ENCODE assay signal across 20 cellular contexts in the genomic region with DNA sequence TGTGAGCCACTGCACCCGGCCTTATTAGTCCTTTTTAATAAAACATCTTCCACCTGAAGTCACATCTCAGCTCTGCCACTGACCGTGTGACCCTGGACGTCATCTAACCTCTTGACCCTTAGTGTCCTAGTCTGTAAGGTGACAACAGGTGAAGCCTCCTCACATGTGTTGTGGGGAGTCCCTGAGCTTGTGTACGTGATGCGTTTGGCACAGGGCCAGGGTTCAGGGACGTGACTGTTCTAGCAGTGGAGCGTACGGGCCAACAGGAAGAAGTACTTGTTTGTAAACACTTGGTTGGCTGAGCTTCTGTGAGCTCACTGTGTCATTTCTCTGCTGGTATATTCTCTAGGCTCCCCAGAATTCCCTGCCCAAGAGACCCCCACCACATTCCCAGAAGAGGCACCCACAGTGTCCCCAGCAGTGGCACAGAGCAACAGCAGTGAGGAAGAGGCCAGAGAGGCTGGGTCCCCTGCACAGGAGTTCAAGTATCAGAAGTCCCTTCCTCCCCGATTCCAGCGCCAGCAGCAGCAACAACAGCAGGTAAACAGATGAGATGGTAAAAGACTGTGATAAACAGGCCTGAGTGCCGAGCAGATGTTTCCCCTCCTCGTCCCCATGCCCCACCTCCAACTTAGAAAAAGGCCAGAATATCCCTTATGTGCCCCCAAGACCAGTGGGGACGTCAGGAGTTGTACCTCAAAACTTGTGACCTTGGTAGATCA. TPM values are rescaled to one million over a fixed set of nuclear protein-coding genes. Genes with fewer than 3 reads are reported as not detected.
DNase-seq lines count a peak whose midpoint lies in the region; TF ChIP-seq lines count a peak whose summit lies in the region.
"Had no signal": no experiment of that assay in that cellular context is flagged by ENCODE, and none has a peak within 500 bp of the region (broad histone marks: within the 10 kb centered on the region; RNA-seq: fewer than 3 reads in every experiment).

No MANE protein-coding gene starts in this region.

- peaks cover 12% of the 10 kb centered on the region for H3K36me3 Mint-ChIP-seq in activated naive CD8-positive, alpha-beta T cell
- H3K36me3 Mint-ChIP-seq in activated naive CD8-positive, alpha-beta T cell treated with anti-CD3 and anti-CD28 coated beads for 36 hours: peaks cover 38% of the 10 kb centered on the region
- H3K36me3 Mint-ChIP-seq in glutamatergic neuron (ENCODE audit: unreplicated experiment): peaks cover 11% of the 10 kb centered on the region
- H3K36me3 Mint-ChIP-seq in T-helper 2 cell treated with Interferon-gamma antibody and Interleukin-4, amounts not matched to agents 5 μg/mL and 100 μg/mL, for 36 hours (ENCODE audit: low read depth): peaks cover 68% of the 10 kb centered on the region

- intact Hi-C loops in spleen (cut with DNase I; ENCODE audit: low total_unique reads): no loop called here

- no peaks in the 10 kb centered on the region for H3K27me3 Mint-ChIP-seq in activated naive CD8-positive, alpha-beta T cell
- H3K27me3 Mint-ChIP-seq in activated naive CD8-positive, alpha-beta T cell treated with anti-CD3 and anti-CD28 coated beads for 36 hours: no peaks in the 10 kb centered on the region
- peaks cover 5% of the 10 kb centered on the region for H3K27me3 Mint-ChIP-seq in glutamatergic neuron (ENCODE audit: unreplicated experiment)
- H3K27me3 Mint-ChIP-seq in T-helper 2 cell treated with Interferon-gamma antibody and Interleukin-4, amounts not matched to agents 5 μg/mL and 100 μg/mL, for 36 hours (ENCODE audit: low read depth): no peaks in the 10 kb centered on the region
- H3K27me3 Mint-ChIP-seq: activated CD8-positive, alpha-beta memory T cell treated with anti-CD3 and anti-CD28 coated beads, Interleukin-2, amount 10 ng/mL, durations not matched to agents 7 days and 5 days had no signal

- no peak for TF ChIP-seq POLR2A in spleen (IDR thresholded peaks at IDR 0.05)

- H3K27ac Mint-ChIP-seq in activated naive CD8-positive, alpha-beta T cell: peak overlapping the region; percentile 41
- H3K27ac Mint-ChIP-seq in activated naive CD8-positive, alpha-beta T cell treated with anti-CD3 and anti-CD28 coated beads for 36 hours: no peak overlapping the region
- peak overlapping the region; percentile 28 for H3K27ac Mint-ChIP-seq in glutamatergic neuron (ENCODE audit: unreplicated experiment)
- H3K27ac Mint-ChIP-seq in T-helper 2 cell treated with Interferon-gamma antibody and Interleukin-4, amounts not matched to agents 5 μg/mL and 100 μg/mL, for 36 hours: no peak overlapping the region
- H3K27ac Mint-ChIP-seq: activated CD8-positive, alpha-beta memory T cell treated with anti-CD3 and anti-CD28 coated beads, Interleukin-2, amount 10 ng/mL, durations not matched to agents 7 days and 5 days; T-helper 1 cell treated with Interleukin-12 subunit alpha and Interleukin-12 subunit beta and Interleukin-4 antibody, amounts not matched to agents 30 μg/mL and 1 μg/mL, for 36 hours had no signal

- no peaks in the 10 kb centered on the region for H3K27me3 ChIP-seq in spleen (replicated peaks in 1 of 7)
- H3K27me3 ChIP-seq: colonic mucosa, gastrocnemius medialis, left lung, ovary, SJCRH30, vagina had no signal

- no peak overlapping the region for H3K27ac ChIP-seq in spleen
- H3K27ac ChIP-seq: colonic mucosa, gastrocnemius medialis, left lung, ovary, SJCRH30, vagina had no signal

- H3K4me1 ChIP-seq in spleen: peaks cover 0 to 20% (median 10%) of the 10 kb centered on the region in 6 donors
- H3K4me1 ChIP-seq: colonic mucosa, left lung, SJCRH30, vagina had no signal

- H3K9me3 ChIP-seq in spleen: peaks cover 0 to 3% (median 0%) of the 10 kb centered on the region in 8 donors
- H3K9me3 ChIP-seq: colonic mucosa, gastrocnemius medialis, left lung, ovary, SJCRH30, vagina had no signal

- TF ChIP-seq CTCF in glutamatergic neuron (IDR thresholded peaks at IDR 0.05; ENCODE audit: partially characterized antibody, unreplicated experiment) (no peak), spleen (IDR thresholded peaks at IDR 0.05 in 8 of 11, conservative IDR thresholded peaks at IDR 0.05 in 3 of 11) (no peak)

- H3K4me1 Mint-ChIP-seq in activated naive CD8-positive, alpha-beta T cell (ENCODE audit: low read depth): peaks cover 1% of the 10 kb centered on the region
- no peaks in the 10 kb centered on the region for H3K4me1 Mint-ChIP-seq in activated naive CD8-positive, alpha-beta T cell treated with anti-CD3 and anti-CD28 coated beads for 36 hours
- peaks cover 17% of the 10 kb centered on the region for H3K4me1 Mint-ChIP-seq in glutamatergic neuron (ENCODE audit: low read depth, unreplicated experiment)
- H3K4me1 Mint-ChIP-seq in T-helper 2 cell treated with Interferon-gamma antibody and Interleukin-4, amounts not matched to agents 5 μg/mL and 100 μg/mL, for 36 hours (ENCODE audit: low read depth): no peaks in the 10 kb centered on the region
- H3K4me1 Mint-ChIP-seq: activated CD8-positive, alpha-beta memory T cell treated with anti-CD3 and anti-CD28 coated beads, Interleukin-2, amount 10 ng/mL, durations not matched to agents 7 days and 5 days had no signal

- no peak overlapping the region for H3K4me3 ChIP-seq in spleen
- H3K4me3 ChIP-seq: colonic mucosa, gastrocnemius medialis, left lung, ovary, SJCRH30, vagina had no signal

- H3K9me3 Mint-ChIP-seq in activated naive CD8-positive, alpha-beta T cell (ENCODE audit: low read depth): no peaks in the 10 kb centered on the region
- H3K9me3 Mint-ChIP-seq in activated naive CD8-positive, alpha-beta T cell treated with anti-CD3 and anti-CD28 coated beads for 36 hours: no peaks in the 10 kb centered on the region
- H3K9me3 Mint-ChIP-seq in glutamatergic neuron (ENCODE audit: unreplicated experiment): peaks cover 10% of the 10 kb centered on the region
- H3K9me3 Mint-ChIP-seq in T-helper 2 cell treated with Interferon-gamma antibody and Interleukin-4, amounts not matched to agents 5 μg/mL and 100 μg/mL, for 36 hours: no peaks in the 10 kb centered on the region
- H3K9me3 Mint-ChIP-seq: T-helper 1 cell treated with Interleukin-12 subunit alpha and Interleukin-12 subunit beta and Interleukin-4 antibody, amounts not matched to agents 30 μg/mL and 1 μg/mL, for 36 hours had no signal

- no peak overlapping the region for H3K4me3 Mint-ChIP-seq in activated naive CD8-positive, alpha-beta T cell
- H3K4me3 Mint-ChIP-seq in activated naive CD8-positive, alpha-beta T cell treated with anti-CD3 and anti-CD28 coated beads for 36 hours: no peak overlapping the region
- H3K4me3 Mint-ChIP-seq in glutamatergic neuron (ENCODE audit: unreplicated experiment): no peak overlapping the region
- H3K4me3 Mint-ChIP-seq in T-helper 2 cell treated with Interferon-gamma antibody and Interleukin-4, amounts not matched to agents 5 μg/mL and 100 μg/mL, for 36 hours: no peak overlapping the region
- H3K4me3 Mint-ChIP-seq: activated CD8-positive, alpha-beta memory T cell treated with anti-CD3 and anti-CD28 coated beads, Interleukin-2, amount 10 ng/mL, durations not matched to agents 7 days and 5 days; T-helper 1 cell treated with Interleukin-12 subunit alpha and Interleukin-12 subunit beta and Interleukin-4 antibody, amounts not matched to agents 30 μg/mL and 1 μg/mL, for 36 hours had no signal

- peaks cover 3 to 100% (median 91%) of the 10 kb centered on the region in 6 donors for H3K36me3 ChIP-seq in spleen
- H3K36me3 ChIP-seq: ovary had no signal

- no peak for DNase-seq in activated naive CD8-positive, alpha-beta T cell treated with anti-CD3 and anti-CD28 coated beads for 36 hours
- peak; percentile 35 for DNase-seq in NCI-H2029 treated with DMSO at 0.1 percent for 48 hours (lab: John Stamatoyannopoulos, UW)
- no peak for DNase-seq in glutamatergic neuron
- peak; percentile 50 for DNase-seq in spleen
- DNase-seq in NCI-H1105 treated with DMSO at 0.1 percent for 48 hours (lab: John Stamatoyannopoulos, UW): no peak
- DNase-seq in GM03348 (ENCODE audit: low spot score): no peak
- DNase-seq in T-helper 2 cell treated with Interferon-gamma antibody and Interleukin-4, amounts not matched to agents 5 μg/mL and 100 μg/mL, for 36 hours (ENCODE audit: low spot score): no peak
- DNase-seq: activated CD8-positive, alpha-beta memory T cell treated with anti-CD3 and anti-CD28 coated beads, Interleukin-2, amount 10 ng/mL, durations not matched to agents 7 days and 5 days; activated gamma-delta T cell; colonic mucosa; gastrocnemius medialis; left lung; NCI-H187 treated with DMSO at 0.1 percent for 48 hours; NCI-H526; SJCRH30; stimulated activated CD4-positive, alpha-beta T cell treated with anti-CD3 and anti-CD28 coated beads, Interleukin-2, amount 100 ng/mL, for 48 hours had no signal

- WGBS in spleen, 5 donors: 75 to 87% (median 80%) methylated on average over 12 to 13 of the region's 13 CpGs

RNA-seq across cellular contexts. Expression of a gene that starts 35.3 kb away (rescaled TPM):
- total RNA-seq in activated naive CD8-positive, alpha-beta T cell treated with anti-CD3 and anti-CD28 coated beads for 36 hours: 10 to 100 TPM; 19.4 to 21.5 TPM
- 108 TPM for total RNA-seq in glutamatergic neuron (ENCODE audit: unreplicated experiment)
- total RNA-seq in spleen: 10 to 100 TPM; 24.5 to 45.8 (median 30.0) TPM
- polyA plus RNA-seq in spleen: 10 to 100 TPM; 20.4 to 66.5 (median 47.5) TPM

Comparison
In these comparisons a context has a peak if more than half of its experiments do, and no peak if none do; other contexts are left out.
1. H3K27ac Mint-ChIP-seq: peak in activated naive CD8-positive, alpha-beta T cell (single experiment) and glutamatergic neuron (single experiment); none in activated naive CD8-positive, alpha-beta T cell treated with anti-CD3 and anti-CD28 coated beads for 36 hours (single experiment) and T-helper 2 cell treated with Interferon-gamma antibody and Interleukin-4, amounts not matched to agents 5 μg/mL and 100 μg/mL, for 36 hours (single experiment).
2. DNase-seq: peak in NCI-H2029 treated with DMSO at 0.1 percent for 48 hours (single experiment) and spleen (single experiment); none in activated naive CD8-positive, alpha-beta T cell treated with anti-CD3 and anti-CD28 coated beads for 36 hours (single experiment), glutamatergic neuron (single experiment), NCI-H1105 treated with DMSO at 0.1 percent for 48 hours (single experiment), GM03348 (single experiment) and T-helper 2 cell treated with Interferon-gamma antibody and Interleukin-4, amounts not matched to agents 5 μg/mL and 100 μg/mL, for 36 hours (single experiment).